In genomic region chr18:24726727-24727539, GRCh38 we compare ENCODE assay signal across 8 cellular contexts.
A peak's percentile ranks its signal among the peaks of the same experiment; 100 is the strongest.
DNase-seq lines count a peak whose midpoint lies in the region; ATAC-seq and TF ChIP-seq lines count a peak whose summit lies in the region.

No MANE protein-coding gene starts in this region.

- H3K36me3 ChIP-seq in A673 (ENCODE audit: insufficient read depth, low read length, poor library complexity, severe bottlenecking) = no peaks in the 10 kb centered on the region

- H3K4me1 Mint-ChIP-seq in brain = peaks cover 28% of the 10 kb centered on the region
- H3K4me1 Mint-ChIP-seq in immature natural killer cell = no peaks in the 10 kb centered on the region

- H3K4me3 Mint-ChIP-seq in brain (peak overlapping the region; percentile 17 to 58 (median 49)), immature natural killer cell (no peak overlapping the region)

- POLR2A ChIA-PET in A673 (lab: Charles Lee; ENCODE audit: low non-redundant PET) = no interaction called here

- ATAC-seq in GM18868 (IDR thresholded peaks at IDR 0.05; ENCODE audit: unreplicated experiment) (peak; percentile 42), HG03571 (IDR thresholded peaks at IDR 0.05; ENCODE audit: unreplicated experiment) (no peak)

- H3K27me3 Mint-ChIP-seq in brain (peaks cover 9% of the 10 kb centered on the region), immature natural killer cell (ENCODE audit: low read depth in 3 of 3) (peaks cover 0 to 13% (median 3%) of the 10 kb centered on the region in 3 donors)

- H3K9me3 ChIP-seq in A673 (ENCODE audit: low read depth, low read length, poor library complexity, severe bottlenecking) = no peaks in the 10 kb centered on the region

- peak; percentile 77 for DNase-seq in A673 (ENCODE audit: low spot score)
- peak; percentile 62 for DNase-seq in NCI-H1694 treated with DMSO at 0.1 percent for 48 hours (lab: John Stamatoyannopoulos, UW)
- peak in 4 of 5 experiments; percentile 15 to 70 (median 24) for DNase-seq in T-helper 2 cell
- peak; percentile 32 to 46 (median 42) for DNase-seq in immature natural killer cell
- DNase-seq in stimulated activated CD4-positive, alpha-beta T cell treated with anti-CD3 and anti-CD28 coated beads, Interleukin-12 subunit alpha, Interleukin-12 subunit beta, amount 100 ng/mL, for 24 hours (ENCODE audit: low read depth in 2 of 2) = peak; percentile 6 to 46

- no peaks in the 10 kb centered on the region for H3K9me3 Mint-ChIP-seq in brain
- no peaks in the 10 kb centered on the region for H3K9me3 Mint-ChIP-seq in immature natural killer cell

- H3K36me3 Mint-ChIP-seq in brain (no peaks in the 10 kb centered on the region), immature natural killer cell (no peaks in the 10 kb centered on the region)

- CTCF ChIA-PET in A673 (lab: Charles Lee) = interaction anchor here (0.6 to 1.9 kb wide), 4 partner anchors 183 to 367 kb away, joined by 3 to 12 read pairs (median 4); no protein-coding TSS in a partner anchor

- no peak overlapping the region for H3K27ac ChIP-seq in A673 (ENCODE audit: low read depth, low read length, poor library complexity, severe bottlenecking)

- H3K27me3 ChIP-seq in A673 (replicated peaks; ENCODE audit: insufficient read depth, low read depth, low read length, poor library complexity) = peaks cover 43% of the 10 kb centered on the region

- no TSS peak for BruUV-seq in A673 (replicated peaks; lab: Mats Ljungman, UMichigan)

- intact Hi-C loops in A673 (cut with micrococcal nuclease; ENCODE audit: unreplicated experiment) = loop anchor here (1.0 to 5.0 kb wide), 4 partner anchors 127 to 365 kb away; no protein-coding TSS in a partner anchor

- H3K4me1 ChIP-seq in A673 (ENCODE audit: insufficient read depth, low read length, poor library complexity, severe bottlenecking) = no peaks in the 10 kb centered on the region

- H3K27ac Mint-ChIP-seq in brain (peak overlapping the region in 4 of 5 experiments; percentile 31 to 75 (median 64)), immature natural killer cell (no peak overlapping the region)

- no peak overlapping the region for H3K4me3 ChIP-seq in A673 (ENCODE audit: low read depth, low read length, poor library complexity, severe bottlenecking)

- TF ChIP-seq CTCF in A673 (conservative IDR thresholded peaks at IDR 0.05; ENCODE audit: low read depth, low read length) (peak; percentile 92), brain (conservative IDR thresholded peaks at IDR 0.05) (peak; percentile 93 to 96)

Comparison
In these comparisons a context has a peak if more than half of its experiments do, and no peak if none do; other contexts are left out.
1. DNase-seq: peak in every context shown above with its lines; median percentile 77 in A673; 62 in NCI-H1694 treated with DMSO at 0.1 percent for 48 hours; 42 in immature natural killer cell; 26 in stimulated activated CD4-positive, alpha-beta T cell treated with anti-CD3 and anti-CD28 coated beads, Interleukin-12 subunit alpha, Interleukin-12 subunit beta, amount 100 ng/mL, for 24 hours; 24 in T-helper 2 cell.
2. H3K27ac Mint-ChIP-seq: peak in brain (4 of 5); none in immature natural killer cell (0 of 6).
3. H3K4me3 Mint-ChIP-seq: peak in brain (5 of 5); none in immature natural killer cell (0 of 5).